Comparison of ENCODE assay signal across 1 cellular context in the genomic region with DNA sequence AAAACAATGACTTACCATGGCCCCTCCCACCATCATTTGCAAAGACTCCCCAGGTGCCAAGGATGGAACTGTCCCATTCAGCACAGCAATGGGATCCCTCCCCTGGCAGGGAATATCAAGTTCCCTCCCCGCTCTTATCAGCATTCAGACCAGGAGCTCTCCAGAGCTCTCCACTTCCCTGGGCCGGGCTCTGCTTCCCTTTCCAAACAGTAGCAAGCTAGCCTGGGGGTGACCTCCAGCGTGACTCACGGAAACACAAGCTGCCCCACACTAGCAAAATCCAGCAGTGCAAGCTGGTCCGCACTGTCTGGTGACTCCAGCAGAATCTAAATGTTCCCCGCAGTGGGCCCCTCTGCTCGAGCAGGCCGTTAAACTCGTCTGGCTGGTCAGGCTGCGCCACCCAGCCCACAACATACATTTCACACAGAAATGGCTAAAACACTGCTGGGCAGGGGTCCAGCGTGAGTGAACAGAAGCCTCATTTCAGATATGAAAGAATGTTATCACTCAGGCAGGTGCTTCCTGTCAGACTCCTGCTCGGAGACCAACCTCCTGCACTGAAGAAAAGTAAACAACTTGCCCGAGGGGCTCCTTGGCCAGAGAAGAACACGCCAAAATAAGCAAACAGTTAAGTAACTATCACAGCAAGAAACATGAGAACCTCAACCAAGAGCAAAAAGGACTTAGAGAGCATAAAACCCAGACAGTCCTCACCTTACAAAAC.
TF ChIP-seq lines count a peak whose summit lies in the region.

No MANE protein-coding gene starts in this region.

TF ChIP-seq in HEK293, 187 proteins besides CTCF, POLR2A, EP300 and RAD21 (continued from another document and continues in another):
- TF ChIP-seq AEBP2 (tag by site-specific recombination; IDR thresholded peaks at IDR 0.05; ENCODE audit: borderline replicate concordance) (no peak), ZNF174 (tag by site-specific recombination; IDR thresholded peaks at IDR 0.05) (no peak), ZNF529 (tag by site-specific recombination; IDR thresholded peaks at IDR 0.05; ENCODE audit: insufficient replicate concordance) (no peak), ZBTB26 (tag by site-specific recombination; optimal IDR thresholded peaks at IDR 0.05) (no peak), ZNF548 (tag by site-specific recombination; IDR thresholded peaks at IDR 0.05) (no peak), BCL11A (tag by site-specific recombination; IDR thresholded peaks at IDR 0.05; ENCODE audit: low read depth) (0 out of 2 replicates have a peak, but pooled peaks have one; percentile 40), KLF1 (tag by site-specific recombination; IDR thresholded peaks at IDR 0.05) (no peak; the same call in 1 of the 2 replicates), ZNF311 (tag by site-specific recombination; IDR thresholded peaks at IDR 0.05; ENCODE audit: borderline replicate concordance) (no peak), ZNF114 (tag by site-specific recombination; IDR thresholded peaks at IDR 0.05) (no peak), MYNN (tag by site-specific recombination; IDR thresholded peaks at IDR 0.05; ENCODE audit: borderline replicate concordance) (no peak), WT1 (tag by site-specific recombination; IDR thresholded peaks at IDR 0.05) (peak; percentile 47; the same call in 1 of the 2 replicates), GFI1B (tag by site-specific recombination; IDR thresholded peaks at IDR 0.05) (peak; percentile 72; the same call in 1 of the 2 replicates), SETDB1 (IDR thresholded peaks at IDR 0.05; ENCODE audit: insufficient read length, low read length) (no peak), SP7 (tag by site-specific recombination; IDR thresholded peaks at IDR 0.05) (peak; percentile 70), ZNF473 (tag by site-specific recombination; IDR thresholded peaks at IDR 0.05) (no peak), TSHZ1 (tag by site-specific recombination; IDR thresholded peaks at IDR 0.05; ENCODE audit: borderline replicate concordance) (no peak), OSR2 (tag by site-specific recombination; IDR thresholded peaks at IDR 0.05) (peak; percentile 91), RBAK (tag by site-specific recombination; IDR thresholded peaks at IDR 0.05) (no peak), ZBTB20 (tag by site-specific recombination; IDR thresholded peaks at IDR 0.05) (peak; percentile 55), ZNF530 (tag by site-specific recombination; IDR thresholded peaks at IDR 0.05; ENCODE audit: low read depth) (no peak), ZBTB11 (tag by site-specific recombination; conservative IDR thresholded peaks at IDR 0.05; ENCODE audit: low read depth) (0 out of 2 replicates have a peak, but pooled peaks have one; percentile 19), ZNF24 (tag by site-specific recombination; IDR thresholded peaks at IDR 0.05) (no peak), ZNF514 (tag by site-specific recombination; IDR thresholded peaks at IDR 0.05) (no peak), ZNF658 (tag by site-specific recombination; IDR thresholded peaks at IDR 0.05) (no peak), ZNF155 (tag by site-specific recombination; IDR thresholded peaks at IDR 0.05) (no peak), ZBTB10 (tag by site-specific recombination; IDR thresholded peaks at IDR 0.05) (no peak), KLF8 (tag by site-specific recombination; IDR thresholded peaks at IDR 0.05) (no peak), IKZF3 (tag by site-specific recombination; IDR thresholded peaks at IDR 0.05) (0 out of 2 replicates have a peak, but pooled peaks have one; percentile 34), ZFP3 (tag by site-specific recombination; IDR thresholded peaks at IDR 0.05; ENCODE audit: low read depth) (no peak), ZBTB7A (tag by site-specific recombination; IDR thresholded peaks at IDR 0.05; ENCODE audit: low read depth) (no peak), ZNF433 (tag by site-specific recombination; IDR thresholded peaks at IDR 0.05; ENCODE audit: low read depth) (no peak), KLF16 (tag by site-specific recombination; IDR thresholded peaks at IDR 0.05) (no peak)
- TF ChIP-seq, protein P1, sequence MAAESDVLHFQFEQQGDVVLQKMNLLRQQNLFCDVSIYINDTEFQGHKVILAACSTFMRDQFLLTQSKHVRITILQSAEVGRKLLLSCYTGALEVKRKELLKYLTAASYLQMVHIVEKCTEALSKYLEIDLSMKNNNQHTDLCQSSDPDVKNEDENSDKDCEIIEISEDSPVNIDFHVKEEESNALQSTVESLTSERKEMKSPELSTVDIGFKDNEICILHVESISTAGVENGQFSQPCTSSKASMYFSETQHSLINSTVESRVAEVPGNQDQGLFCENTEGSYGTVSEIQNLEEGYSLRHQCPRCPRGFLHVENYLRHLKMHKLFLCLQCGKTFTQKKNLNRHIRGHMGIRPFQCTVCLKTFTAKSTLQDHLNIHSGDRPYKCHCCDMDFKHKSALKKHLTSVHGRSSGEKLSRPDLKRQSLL (tag by site-specific recombination; IDR thresholded peaks at IDR 0.05): 0 out of 2 replicates have a peak, but pooled peaks have one; percentile 31
- TF ChIP-seq, protein P2, sequence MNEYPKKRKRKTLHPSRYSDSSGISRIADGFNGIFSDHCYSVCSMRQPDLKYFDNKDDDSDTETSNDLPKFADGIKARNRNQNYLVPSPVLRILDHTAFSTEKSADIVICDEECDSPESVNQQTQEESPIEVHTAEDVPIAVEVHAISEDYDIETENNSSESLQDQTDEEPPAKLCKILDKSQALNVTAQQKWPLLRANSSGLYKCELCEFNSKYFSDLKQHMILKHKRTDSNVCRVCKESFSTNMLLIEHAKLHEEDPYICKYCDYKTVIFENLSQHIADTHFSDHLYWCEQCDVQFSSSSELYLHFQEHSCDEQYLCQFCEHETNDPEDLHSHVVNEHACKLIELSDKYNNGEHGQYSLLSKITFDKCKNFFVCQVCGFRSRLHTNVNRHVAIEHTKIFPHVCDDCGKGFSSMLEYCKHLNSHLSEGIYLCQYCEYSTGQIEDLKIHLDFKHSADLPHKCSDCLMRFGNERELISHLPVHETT (tag by site-specific recombination; IDR thresholded peaks at IDR 0.05): no peak
- TF ChIP-seq, protein P3, sequence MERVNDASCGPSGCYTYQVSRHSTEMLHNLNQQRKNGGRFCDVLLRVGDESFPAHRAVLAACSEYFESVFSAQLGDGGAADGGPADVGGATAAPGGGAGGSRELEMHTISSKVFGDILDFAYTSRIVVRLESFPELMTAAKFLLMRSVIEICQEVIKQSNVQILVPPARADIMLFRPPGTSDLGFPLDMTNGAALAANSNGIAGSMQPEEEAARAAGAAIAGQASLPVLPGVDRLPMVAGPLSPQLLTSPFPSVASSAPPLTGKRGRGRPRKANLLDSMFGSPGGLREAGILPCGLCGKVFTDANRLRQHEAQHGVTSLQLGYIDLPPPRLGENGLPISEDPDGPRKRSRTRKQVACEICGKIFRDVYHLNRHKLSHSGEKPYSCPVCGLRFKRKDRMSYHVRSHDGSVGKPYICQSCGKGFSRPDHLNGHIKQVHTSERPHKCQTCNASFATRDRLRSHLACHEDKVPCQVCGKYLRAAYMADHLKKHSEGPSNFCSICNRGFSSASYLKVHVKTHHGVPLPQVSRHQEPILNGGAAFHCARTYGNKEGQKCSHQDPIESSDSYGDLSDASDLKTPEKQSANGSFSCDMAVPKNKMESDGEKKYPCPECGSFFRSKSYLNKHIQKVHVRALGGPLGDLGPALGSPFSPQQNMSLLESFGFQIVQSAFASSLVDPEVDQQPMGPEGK (tag by site-specific recombination; IDR thresholded peaks at IDR 0.05): peak; percentile 64; the same call in 1 of the 2 replicates
- TF ChIP-seq, protein P4, sequence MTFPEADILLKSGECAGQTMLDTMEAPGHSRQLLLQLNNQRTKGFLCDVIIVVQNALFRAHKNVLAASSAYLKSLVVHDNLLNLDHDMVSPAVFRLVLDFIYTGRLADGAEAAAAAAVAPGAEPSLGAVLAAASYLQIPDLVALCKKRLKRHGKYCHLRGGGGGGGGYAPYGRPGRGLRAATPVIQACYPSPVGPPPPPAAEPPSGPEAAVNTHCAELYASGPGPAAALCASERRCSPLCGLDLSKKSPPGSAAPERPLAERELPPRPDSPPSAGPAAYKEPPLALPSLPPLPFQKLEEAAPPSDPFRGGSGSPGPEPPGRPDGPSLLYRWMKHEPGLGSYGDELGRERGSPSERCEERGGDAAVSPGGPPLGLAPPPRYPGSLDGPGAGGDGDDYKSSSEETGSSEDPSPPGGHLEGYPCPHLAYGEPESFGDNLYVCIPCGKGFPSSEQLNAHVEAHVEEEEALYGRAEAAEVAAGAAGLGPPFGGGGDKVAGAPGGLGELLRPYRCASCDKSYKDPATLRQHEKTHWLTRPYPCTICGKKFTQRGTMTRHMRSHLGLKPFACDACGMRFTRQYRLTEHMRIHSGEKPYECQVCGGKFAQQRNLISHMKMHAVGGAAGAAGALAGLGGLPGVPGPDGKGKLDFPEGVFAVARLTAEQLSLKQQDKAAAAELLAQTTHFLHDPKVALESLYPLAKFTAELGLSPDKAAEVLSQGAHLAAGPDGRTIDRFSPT (tag by site-specific recombination; IDR thresholded peaks at IDR 0.05): no peak
